In the genomic region with DNA sequence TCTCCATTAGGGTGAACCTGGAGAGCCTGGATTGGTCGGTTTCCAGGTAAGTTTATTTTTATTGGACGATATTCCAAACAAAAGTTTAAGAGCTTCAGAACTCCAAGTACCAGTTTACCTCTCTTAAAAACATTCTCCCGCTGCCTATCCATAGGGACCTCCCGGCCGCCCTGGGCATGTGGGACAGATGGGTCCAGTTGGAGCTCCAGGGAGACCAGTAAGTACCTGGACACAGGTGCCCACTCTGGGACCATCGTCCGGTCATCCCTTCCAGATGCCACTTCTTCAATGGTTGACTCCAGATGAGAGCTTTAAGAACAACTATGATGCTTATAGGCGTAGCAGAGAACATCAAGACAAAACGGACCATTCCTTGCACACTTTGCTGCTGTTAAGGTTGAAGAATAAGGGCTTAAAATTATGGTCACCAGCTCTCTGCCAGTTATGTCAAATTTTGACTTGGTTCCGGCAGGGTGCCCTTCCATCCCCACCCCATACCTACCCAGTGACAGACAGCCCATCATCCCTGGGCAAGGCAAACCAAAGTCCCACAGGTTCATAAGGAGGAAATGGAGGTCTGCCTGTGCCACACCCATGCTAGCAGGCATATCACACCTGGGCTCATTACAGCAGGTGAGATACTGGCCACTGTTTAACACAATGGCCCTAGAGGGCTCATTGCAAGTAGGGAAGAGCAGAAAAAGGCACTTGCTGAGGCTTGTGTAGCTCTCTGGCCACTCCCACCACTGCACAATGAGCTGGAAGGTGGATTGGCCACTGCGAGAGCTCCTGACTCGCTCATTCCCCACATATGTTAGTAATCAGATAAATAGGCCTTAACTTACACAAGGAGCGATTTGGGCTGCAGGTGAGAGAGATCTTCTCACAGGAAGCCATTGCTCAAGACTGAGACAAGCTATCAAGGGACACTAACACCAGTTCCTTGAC, we compare ENCODE assay signal across 9 cellular contexts.
"Had no signal": no experiment of that assay in that cellular context is flagged by ENCODE, and none has a peak within 500 bp of the region (broad histone marks: within the 10 kb centered on the region; RNA-seq: fewer than 3 reads in every experiment).

No MANE protein-coding gene starts in this region.

- H3K27ac ChIP-seq: cardiac muscle cell, hepatocyte had no signal

- ATAC-seq: activated CD4-positive, CD25-positive, alpha-beta regulatory T cell treated with anti-CD3 and anti-CD28 coated beads, Interleukin-2, amount 50 U/mL, for 24 hours; activated naive CD4-positive, alpha-beta T cell treated with anti-CD3 and anti-CD28 coated beads, Interleukin-2, amount 50 U/mL, for 72 hours had no signal

- DNase-seq: activated gamma-delta T cell treated with Interleukin-2 at 50 U/mL for 16 hours; occipital lobe; retina; stimulated activated CD4-positive, alpha-beta T cell treated with anti-CD3 and anti-CD28 coated beads, Interleukin-15, amount 100 ng/mL, for 24 hours; stimulated activated CD4-positive, alpha-beta T cell treated with anti-CD3 and anti-CD28 coated beads, Interleukin-2, amount 100 ng/mL, for 48 hours had no signal

- H3K4me3 ChIP-seq: cardiac muscle cell, hepatocyte had no signal

- H3K27me3 ChIP-seq: cardiac muscle cell, hepatocyte had no signal
